In the genomic region with DNA sequence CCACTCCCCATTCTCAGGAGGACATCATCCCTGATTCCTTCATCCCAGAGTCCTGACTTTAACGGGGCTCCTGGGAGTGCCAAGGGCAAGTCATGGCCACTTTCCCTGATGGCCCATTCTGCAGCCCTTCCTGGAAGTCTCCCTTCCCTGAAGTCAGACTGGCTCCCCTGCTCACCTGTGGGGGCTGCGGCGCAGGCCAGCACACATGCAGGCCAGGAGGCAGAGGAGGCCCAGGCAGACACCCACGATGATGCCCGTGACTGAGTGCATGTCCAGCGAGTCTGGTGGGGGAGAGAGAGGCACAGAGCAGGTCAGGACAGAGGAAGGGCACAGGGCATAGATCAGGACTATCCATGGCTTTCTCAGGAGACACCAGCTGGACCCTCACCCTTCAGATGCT, we compare ENCODE assay signal across 26 cellular contexts. TPM values are rescaled to one million over a fixed set of nuclear protein-coding genes. Genes with fewer than 3 reads are reported as not detected.
"Had no signal": no experiment of that assay in that cellular context is flagged by ENCODE, and none has a peak within 500 bp of the region (broad histone marks: within the 10 kb centered on the region; RNA-seq: fewer than 3 reads in every experiment).

No MANE protein-coding gene starts in this region.

- H3K9me3 Mint-ChIP-seq: immature natural killer cell; naive B cell; nephron progenitor cell; stimulated activated naive B cell treated with anti-CD40 and anti-IgM and Interleukin-4, amounts not matched to agents 10 μg/mL and 1 μg/mL and 100 μg/mL, for 72 hours; stimulated activated naive CD8-positive, alpha-beta T cell treated with anti-CD3 and anti-CD28 coated beads, Interleukin-15, amount 100 ng/mL, for 72 hours had no signal

- H3K4me3 Mint-ChIP-seq: nephron progenitor cell had no signal

- H3K27ac ChIP-seq: colonic mucosa, neutrophil, psoas muscle, right lobe of liver, transverse colon had no signal

- H3K27me3 ChIP-seq: colonic mucosa, right lobe of liver, testis had no signal

- H3K9me3 ChIP-seq: colonic mucosa, esophagus squamous epithelium, gastroesophageal sphincter, neutrophil, psoas muscle, right lobe of liver, spleen, testis, transverse colon had no signal

- DNase-seq: colonic mucosa; dermis blood vessel endothelial cell; glutamatergic neuron; immature natural killer cell; mesendoderm; naive B cell; nephron progenitor cell; retina; spleen; stimulated activated CD4-positive, alpha-beta T cell treated with anti-CD3 and anti-CD28 coated beads, Interleukin-15, amount 100 ng/mL, for 24 hours; stimulated activated CD4-positive, alpha-beta T cell treated with anti-CD3 and anti-CD28 coated beads, Interleukin-1b, Interleukin-23, amount 100 ng/mL, for 48 hours; stimulated activated CD4-positive, alpha-beta T cell treated with anti-CD3 and anti-CD28 coated beads, Interleukin-4, amount 100 ng/mL, for 4 hours; stimulated activated naive CD8-positive, alpha-beta T cell treated with anti-CD3 and anti-CD28 coated beads, Interleukin-15, amount 100 ng/mL, for 72 hours; transverse colon had no signal

- H3K36me3 Mint-ChIP-seq: immature natural killer cell; naive B cell; stimulated activated naive B cell treated with anti-CD40 and anti-IgM and Interleukin-4, amounts not matched to agents 10 μg/mL and 1 μg/mL and 100 μg/mL, for 72 hours had no signal

- H3K4me3 ChIP-seq: colonic mucosa, lung, psoas muscle, right lobe of liver, transverse colon had no signal

- H3K27ac Mint-ChIP-seq: naive B cell; nephron progenitor cell; stimulated activated naive CD8-positive, alpha-beta T cell treated with anti-CD3 and anti-CD28 coated beads, Interleukin-15, amount 100 ng/mL, for 72 hours had no signal

- H3K36me3 ChIP-seq: colonic mucosa, esophagus squamous epithelium, neutrophil, right lobe of liver, spleen, transverse colon had no signal

- FAIRE-seq: keratinocyte had no signal

RNA-seq across cellular contexts. Expression of a gene that starts 8.6 kb away (rescaled TPM):
- total RNA-seq: dermis blood vessel endothelial cell, epithelial cell of proximal tubule, esophagus squamous epithelium, osteoblast, psoas muscle, right lobe of liver, subcutaneous adipose tissue, transverse colon had no signal
- polyA plus RNA-seq: immature natural killer cell, keratinocyte, lung, psoas muscle had no signal
